ENCODE assay signal across 8 cellular contexts in genomic region chr2:230411484-230412368, GRCh38. TPM values are rescaled to one million over a fixed set of nuclear protein-coding genes. Genes with fewer than 3 reads are reported as not detected.
A peak's percentile ranks its signal among the peaks of the same experiment; 100 is the strongest.
DNase-seq lines count a peak whose midpoint lies in the region; ATAC-seq and TF ChIP-seq lines count a peak whose summit lies in the region.

No MANE protein-coding gene starts in this region.

- H3K36me3 ChIP-seq in upper lobe of right lung = no peaks in the 10 kb centered on the region

- peaks cover 24 to 42% of the 10 kb centered on the region in 2 donors for H3K36me3 Mint-ChIP-seq in activated naive CD4-positive, alpha-beta T cell treated with anti-CD3 and anti-CD28 coated beads, Interleukin-2, amount 50 U/mL, for 72 hours

- H3K9me3 Mint-ChIP-seq in activated naive CD4-positive, alpha-beta T cell treated with anti-CD3 and anti-CD28 coated beads, Interleukin-2, amount 50 U/mL, for 72 hours = no peaks in the 10 kb centered on the region

- peak overlapping the region; percentile 89 for H3K27ac ChIP-seq in upper lobe of right lung

- H3K27me3 ChIP-seq in upper lobe of right lung = no peaks in the 10 kb centered on the region

- peak; percentile 48 for DNase-seq in D341Med (ENCODE audit: low spot score)
- peak; percentile 72 to 75 for DNase-seq in activated naive CD4-positive, alpha-beta T cell treated with anti-CD3 and anti-CD28 coated beads, Interleukin-2, amount 50 U/mL, for 72 hours (ENCODE audit: low spot score in 2 of 2)
- DNase-seq in glomerular visceral epithelial cell (ENCODE audit: extremely low spot score) = peak; percentile 65
- DNase-seq in omental fat pad (ENCODE audit: low spot score) = no peak
- peak; percentile 87 for DNase-seq in upper lobe of right lung

- peak overlapping the region; percentile 98 for H3K27ac Mint-ChIP-seq in activated naive CD4-positive, alpha-beta T cell treated with anti-CD3 and anti-CD28 coated beads, Interleukin-2, amount 50 U/mL, for 72 hours

- TF ChIP-seq CTCF in omental fat pad (IDR thresholded peaks at IDR 0.05) (no peak), upper lobe of right lung (IDR thresholded peaks at IDR 0.05) (no peak)

- ATAC-seq in GM19452 (IDR thresholded peaks at IDR 0.05; ENCODE audit: unreplicated experiment) (peak; percentile 49), HG03521 (IDR thresholded peaks at IDR 0.05; ENCODE audit: unreplicated experiment) (peak; percentile 38), omental fat pad (ENCODE audit: low FRiP score) (peak; percentile 81), upper lobe of right lung (peak; percentile 85)
- ATAC-seq in activated naive CD4-positive, alpha-beta T cell treated with anti-CD3 and anti-CD28 coated beads, Interleukin-2, amount 50 U/mL, for 72 hours = peak; percentile 77

- no peaks in the 10 kb centered on the region for H3K9me3 ChIP-seq in upper lobe of right lung

- intact Hi-C loops in upper lobe of right lung (cut with DNase I) = no loop called here

- peaks cover 17% of the 10 kb centered on the region for H3K4me1 ChIP-seq in upper lobe of right lung

- H3K4me3 ChIP-seq in upper lobe of right lung = peak overlapping the region; percentile 62

- TF ChIP-seq POLR2A in Raji (IDR thresholded peaks at IDR 0.05; ENCODE audit: insufficient read depth, low read depth, low read length) = peak; percentile 45

RNA-seq across cellular contexts. Expression of gene SP100, which starts 4.3 kb away (rescaled TPM):
- total RNA-seq in activated naive CD4-positive, alpha-beta T cell treated with anti-CD3 and anti-CD28 coated beads, Interleukin-2, amount 50 U/mL, for 72 hours = 100 to 1,000 TPM; 139 to 220 TPM
- total RNA-seq in omental fat pad (100 to 1,000 TPM in 2 of 4 donors, 10 to 100 TPM in 2; 75.5 to 223 (median 118) TPM), upper lobe of right lung (156 TPM)
